Comparison of ENCODE assay signal across 8 cellular contexts in genomic region chrX:44344194-44344593, GRCh38. TPM values are rescaled to one million over a fixed set of nuclear protein-coding genes. Genes with fewer than 3 reads are reported as not detected.
DNase-seq lines count a peak whose midpoint lies in the region; ATAC-seq and TF ChIP-seq lines count a peak whose summit lies in the region.

No MANE protein-coding gene starts in this region.

- peak overlapping the region; percentile 79 for H3K4me3 ChIP-seq in adipocyte (ENCODE audit: low read length)
- H3K4me3 ChIP-seq in naive thymus-derived CD4-positive, alpha-beta T cell (ENCODE audit: low read length), result peak overlapping the region; percentile 73
- peak overlapping the region; percentile 52 for H3K4me3 ChIP-seq in suprapubic skin
- peak overlapping the region in 1 of 2 donors; percentile 49 for H3K4me3 ChIP-seq in vagina

- no peaks in the 10 kb centered on the region for H3K27me3 Mint-ChIP-seq in T-helper 1 cell treated with Interleukin-12 subunit alpha and Interleukin-12 subunit beta and Interleukin-4 antibody, amounts not matched to agents 30 μg/mL and 1 μg/mL, for 36 hours (ENCODE audit: low read depth)
- no peaks in the 10 kb centered on the region for H3K27me3 Mint-ChIP-seq in naive thymus-derived CD4-positive, alpha-beta T cell

- peak; percentile 66 for ATAC-seq in GM18511 (IDR thresholded peaks at IDR 0.05; ENCODE audit: unreplicated experiment)
- ATAC-seq in naive thymus-derived CD4-positive, alpha-beta T cell, result peak; percentile 85

- intact Hi-C loops in naive thymus-derived CD4-positive, alpha-beta T cell (cut with micrococcal nuclease), result loop anchor here (1.0 to 10.0 kb wide), 9 partner anchors 14 to 731 kb away; partner anchors contain the start of genes FUNDC1 (in 2 of the 2) and KDM6A (in 1 of the 2)
- intact Hi-C loops in vagina (cut with DNase I), result no loop called here

- POLR2A ChIA-PET in naive thymus-derived CD4-positive, alpha-beta T cell (lab: Charles Lee), result interaction anchor here (0.8 to 1.0 kb wide), 4 partner anchors 10 to 90 kb away, joined by 3 to 5 read pairs (median 4); no protein-coding TSS in a partner anchor

- H3K4me3 Mint-ChIP-seq in T-helper 1 cell treated with Interleukin-12 subunit alpha and Interleukin-12 subunit beta and Interleukin-4 antibody, amounts not matched to agents 30 μg/mL and 1 μg/mL, for 36 hours, result peak overlapping the region; percentile 84
- H3K4me3 Mint-ChIP-seq in naive thymus-derived CD4-positive, alpha-beta T cell, result peak overlapping the region; percentile 85 to 96 (median 92)

- DNase-seq in adipocyte (ENCODE audit: low read depth), result no peak
- peak; percentile 17 to 68 (median 57) for DNase-seq in naive thymus-derived CD4-positive, alpha-beta T cell
- no peak for DNase-seq in suprapubic skin (ENCODE audit: low spot score in 2 of 2)
- DNase-seq in superior temporal gyrus (ENCODE audit: extremely low spot score), result no peak
- no peak for DNase-seq in vagina (ENCODE audit: extremely low spot score in 2 of 2)
- DNase-seq in H4 (ENCODE audit: low spot score), result no peak

- 49% methylated on average over 16 of the region's 16 CpGs for WGBS in suprapubic skin

- H3K27me3 ChIP-seq in adipocyte (replicated peaks; ENCODE audit: control insufficient read depth, insufficient read depth, low read length) (peaks cover 8% of the 10 kb centered on the region), suprapubic skin (no peaks in the 10 kb centered on the region), vagina (no peaks in the 10 kb centered on the region)
- no peaks in the 10 kb centered on the region for H3K27me3 ChIP-seq in naive thymus-derived CD4-positive, alpha-beta T cell (ENCODE audit: control insufficient read depth in 2 of 2, insufficient read depth in 2 of 2, low read length in 2 of 2)

- TF ChIP-seq EP300 in suprapubic skin (IDR thresholded peaks at IDR 0.05), result no peak

- CTCF ChIA-PET in naive thymus-derived CD4-positive, alpha-beta T cell (lab: Charles Lee), result no interaction called here

- TF ChIP-seq CTCF in suprapubic skin (IDR thresholded peaks at IDR 0.05) (no peak), vagina (IDR thresholded peaks at IDR 0.05) (no peak)

- H3K9me3 ChIP-seq in adipocyte (ENCODE audit: control insufficient read depth, low read length), result no peaks in the 10 kb centered on the region
- H3K9me3 ChIP-seq in naive thymus-derived CD4-positive, alpha-beta T cell (ENCODE audit: control insufficient read depth in 2 of 3, low read length in 3 of 3), result no peaks in the 10 kb centered on the region
- H3K9me3 ChIP-seq in suprapubic skin, result no peaks in the 10 kb centered on the region
- H3K9me3 ChIP-seq in vagina, result no peaks in the 10 kb centered on the region

- no peak for TF ChIP-seq POLR2A in suprapubic skin (IDR thresholded peaks at IDR 0.05)
- no peak for TF ChIP-seq POLR2A in vagina (IDR thresholded peaks at IDR 0.05)

- peaks cover 17% of the 10 kb centered on the region for H3K4me1 Mint-ChIP-seq in T-helper 1 cell treated with Interleukin-12 subunit alpha and Interleukin-12 subunit beta and Interleukin-4 antibody, amounts not matched to agents 30 μg/mL and 1 μg/mL, for 36 hours (ENCODE audit: low read depth)
- H3K4me1 Mint-ChIP-seq in naive thymus-derived CD4-positive, alpha-beta T cell, result peaks cover 11 to 58% (median 20%) of the 10 kb centered on the region in 7 donors

- peak overlapping the region; percentile 84 for H3K27ac ChIP-seq in naive thymus-derived CD4-positive, alpha-beta T cell (ENCODE audit: low read depth, low read length)
- H3K27ac ChIP-seq in suprapubic skin, result peak overlapping the region; percentile 59
- H3K27ac ChIP-seq in vagina, result no peak overlapping the region

- H3K4me1 ChIP-seq in adipocyte (ENCODE audit: control insufficient read depth, insufficient read depth, low read length) (no peaks in the 10 kb centered on the region), suprapubic skin (peaks cover 4% of the 10 kb centered on the region), vagina (peaks cover 4% of the 10 kb centered on the region)
- peaks cover 0 to 3% of the 10 kb centered on the region in 2 donors for H3K4me1 ChIP-seq in naive thymus-derived CD4-positive, alpha-beta T cell (ENCODE audit: control insufficient read depth in 2 of 2, insufficient read depth in 2 of 2, low read length in 2 of 2)

- peak overlapping the region; percentile 90 for H3K27ac Mint-ChIP-seq in T-helper 1 cell treated with Interleukin-12 subunit alpha and Interleukin-12 subunit beta and Interleukin-4 antibody, amounts not matched to agents 30 μg/mL and 1 μg/mL, for 36 hours
- peak overlapping the region; percentile 92 to 99 (median 96) for H3K27ac Mint-ChIP-seq in naive thymus-derived CD4-positive, alpha-beta T cell

- H3K9me3 Mint-ChIP-seq in T-helper 1 cell treated with Interleukin-12 subunit alpha and Interleukin-12 subunit beta and Interleukin-4 antibody, amounts not matched to agents 30 μg/mL and 1 μg/mL, for 36 hours, result no peaks in the 10 kb centered on the region
- H3K9me3 Mint-ChIP-seq in naive thymus-derived CD4-positive, alpha-beta T cell, result peaks cover 0 to 3% (median 0%) of the 10 kb centered on the region in 11 donors

- H3K36me3 Mint-ChIP-seq in T-helper 1 cell treated with Interleukin-12 subunit alpha and Interleukin-12 subunit beta and Interleukin-4 antibody, amounts not matched to agents 30 μg/mL and 1 μg/mL, for 36 hours (ENCODE audit: low read depth), result no peaks in the 10 kb centered on the region
- H3K36me3 Mint-ChIP-seq in naive thymus-derived CD4-positive, alpha-beta T cell, result no peaks in the 10 kb centered on the region

- H3K36me3 ChIP-seq in adipocyte (ENCODE audit: control insufficient read depth, insufficient read depth, low read length, severe bottlenecking) (no peaks in the 10 kb centered on the region), suprapubic skin (no peaks in the 10 kb centered on the region), vagina (no peaks in the 10 kb centered on the region)
- H3K36me3 ChIP-seq in naive thymus-derived CD4-positive, alpha-beta T cell (ENCODE audit: control insufficient read depth in 2 of 3, insufficient read depth in 3 of 3, low read length in 3 of 3), result no peaks in the 10 kb centered on the region

- H3K9ac ChIP-seq in adipocyte (ENCODE audit: low read length), result peak overlapping the region; percentile 37

RNA-seq across cellular contexts. Expression of gene EFHC2, which starts 0.7 kb away (rescaled TPM):
- total RNA-seq in naive thymus-derived CD4-positive, alpha-beta T cell, result 1 to 10 TPM in 4 of 5 experiments, under 1 TPM in 1; 0.31 to 2.8 (median 1.7) TPM
- polyA plus RNA-seq in naive thymus-derived CD4-positive, alpha-beta T cell, result 1 to 10 TPM; 2.1 to 3.3 TPM
- total RNA-seq in suprapubic skin, result 10 to 100 TPM in 2 of 4 donors, 1 to 10 TPM in 2; 5.1 to 16.1 (median 8.9) TPM
- 3.2 TPM for total RNA-seq in vagina
- not detected in 2 replicates for total RNA-seq in H4 (2014; rRNA removed; shearing (Covaris generic))

Comparison
In these comparisons a context has a peak if more than half of its experiments do, and no peak if none do; other contexts are left out.
1. DNase-seq: peak in naive thymus-derived CD4-positive, alpha-beta T cell (9 of 9); none in adipocyte (single experiment), suprapubic skin (0 of 2), superior temporal gyrus (single experiment), vagina (0 of 2) and H4 (single experiment).